ENCODE assay signal across 26 cellular contexts in genomic region chr18:8507881-8508280, GRCh38.
DNase-seq lines count a peak whose midpoint lies in the region; FAIRE-seq and TF ChIP-seq lines count a peak whose summit lies in the region.
"Had no signal": no experiment of that assay in that cellular context is flagged by ENCODE, and none has a peak within 500 bp of the region (broad histone marks: within the 10 kb centered on the region; RNA-seq: fewer than 3 reads in every experiment).

No MANE protein-coding gene starts in this region.

- H3K4me3 ChIP-seq in AG09309 (ENCODE audit: control insufficient read depth, low read depth, low read length) (no peak overlapping the region), GM23248 (no peak overlapping the region), astrocyte (ENCODE audit: insufficient read depth, low read depth, low read length) (no peak overlapping the region), fibroblast of the aortic adventitia (ENCODE audit: low read depth, low read length) (no peak overlapping the region)
- H3K4me3 ChIP-seq: GM23338, HAP-1 had no signal

- H3K27me3 ChIP-seq in GM23248 (replicated peaks; ENCODE audit: insufficient read depth) (peaks cover 20% of the 10 kb centered on the region), astrocyte (ENCODE audit: insufficient read depth, low read length) (peaks cover 3% of the 10 kb centered on the region)

- no peaks in the 10 kb centered on the region for H3K9me3 ChIP-seq in GM23248 (ENCODE audit: low read depth)
- no peaks in the 10 kb centered on the region for H3K9me3 ChIP-seq in astrocyte (ENCODE audit: insufficient read depth, low read depth, low read length)
- H3K9me3 ChIP-seq: HAP-1, SK-N-SH had no signal

- no peaks in the 10 kb centered on the region for H3K9me2 ChIP-seq in GM23248 (ENCODE audit: insufficient read depth)
- H3K9me2 ChIP-seq: SK-N-SH had no signal

- H3K79me2 ChIP-seq in GM23248 (ENCODE audit: insufficient read depth) (no peaks in the 10 kb centered on the region), astrocyte (ENCODE audit: insufficient read depth, low read length) (no peaks in the 10 kb centered on the region)

- no peaks in the 10 kb centered on the region for H3K9me3 Mint-ChIP-seq in astrocyte (ENCODE audit: unreplicated experiment)
- H3K9me3 Mint-ChIP-seq in mesothelial cell of epicardium: peaks cover 3% of the 10 kb centered on the region
- H3K9me3 Mint-ChIP-seq: GM23338 had no signal

- H3K36me3 ChIP-seq in GM23248 (ENCODE audit: low read depth): no peaks in the 10 kb centered on the region
- no peaks in the 10 kb centered on the region for H3K36me3 ChIP-seq in astrocyte (ENCODE audit: insufficient read depth, low read length)
- H3K36me3 ChIP-seq: HAP-1 had no signal

- no peaks in the 10 kb centered on the region for H3K4me1 Mint-ChIP-seq in astrocyte (ENCODE audit: low read depth, unreplicated experiment)
- H3K4me1 Mint-ChIP-seq in mesothelial cell of epicardium: peaks cover 6% of the 10 kb centered on the region
- H3K4me1 Mint-ChIP-seq: B cell; CD4-positive, CD25-positive, alpha-beta regulatory T cell; GM23338 had no signal

- 1% methylated on average over 4 of the region's 4 CpGs for WGBS in GM23248 (ENCODE audit: low coverage in 1 of 2, low lambda C conversion rate in 2 of 2, missing lambda C conversion rate in 2 of 2), 2 experiments

- H3K36me3 Mint-ChIP-seq in astrocyte (ENCODE audit: low read depth, unreplicated experiment) (no peaks in the 10 kb centered on the region), mesothelial cell of epicardium (no peaks in the 10 kb centered on the region)
- H3K36me3 Mint-ChIP-seq: CD4-positive, CD25-positive, alpha-beta regulatory T cell had no signal

- in situ Hi-C loops in GM23248 (cut with MboI): no loop called here

- no peaks in the 10 kb centered on the region for H4K20me1 ChIP-seq in GM23248 (ENCODE audit: insufficient read depth)
- no peaks in the 10 kb centered on the region for H4K20me1 ChIP-seq in astrocyte (ENCODE audit: insufficient read depth, low read length)

- DNase-seq in AG09309 (ENCODE audit: low read depth) (peak; percentile 21), GM23248 (peak; percentile 71), astrocyte (ENCODE audit: low read depth) (peak; percentile 16), fibroblast of the aortic adventitia (ENCODE audit: low read depth) (peak; percentile 79), NCI-H2107 (lab: John Stamatoyannopoulos, UW) (no peak), mesothelial cell of epicardium (ENCODE audit: low spot score in 2 of 2, unreplicated experiment in 2 of 2) (no peak), NOMO-1 treated with DMSO at 0.1 percent for 48 hours (lab: John Stamatoyannopoulos, UW; ENCODE audit: unreplicated experiment) (no peak), HT-29 (ENCODE audit: low spot score) (no peak)
- DNase-seq: CD4-positive, CD25-positive, alpha-beta regulatory T cell; DMS79; NCI-H1092 treated with DMSO at 0.1 percent for 48 hours; NCI-H1436 treated with DMSO at 0.1 percent for 48 hours; NCI-H1930; NCI-H226; NCI-H774; NK-92 treated with Interleukin-12 subunit alpha and Interleukin-12 subunit beta, amount 100 ng/mL, for 24 hours; SIG-M5 had no signal

- FAIRE-seq in astrocyte (lab: Jason Lieb, UNC): no peak
- FAIRE-seq: GM12892, HTR-8/SVneo had no signal

- H3K4me1 ChIP-seq in GM23248 (ENCODE audit: insufficient read depth) (no peaks in the 10 kb centered on the region), astrocyte (ENCODE audit: insufficient read depth, low read length) (no peaks in the 10 kb centered on the region)
- H3K4me1 ChIP-seq: HAP-1 had no signal

- H3K4me3 Mint-ChIP-seq in astrocyte (ENCODE audit: unreplicated experiment) (no peak overlapping the region), mesothelial cell of epicardium (no peak overlapping the region)
- H3K4me3 Mint-ChIP-seq: B cell; CD4-positive, CD25-positive, alpha-beta regulatory T cell; GM23338 had no signal

- H3F3A ChIP-seq in GM23248 (ENCODE audit: insufficient read depth): peaks cover 11% of the 10 kb centered on the region; the same call in 1 of the 2 replicates

- H2AFZ ChIP-seq in GM23248 (no peak overlapping the region), astrocyte (ENCODE audit: low read depth, low read length) (no peak overlapping the region)
- H2AFZ ChIP-seq: GM23338 had no signal

- peaks cover 18% of the 10 kb centered on the region for H3K27me3 Mint-ChIP-seq in astrocyte (ENCODE audit: low read depth, unreplicated experiment)
- peaks cover 12% of the 10 kb centered on the region for H3K27me3 Mint-ChIP-seq in mesothelial cell of epicardium (ENCODE audit: low read depth)

- H3K4me2 ChIP-seq in GM23248 (ENCODE audit: unreplicated experiment): no peak overlapping the region
- H3K4me2 ChIP-seq in astrocyte (ENCODE audit: low read length): no peak overlapping the region
- H3K4me2 ChIP-seq: GM23338, KMS-11, SK-N-SH had no signal

- TF ChIP-seq CTCF in AG09309 (IDR thresholded peaks at IDR 0.05; ENCODE audit: control insufficient read depth, insufficient read depth, low read depth, low read length, missing control alignments) (no peak), astrocyte (IDR thresholded peaks at IDR 0.05; ENCODE audit: insufficient read depth, low read depth, low read length) (no peak), fibroblast of the aortic adventitia (IDR thresholded peaks at IDR 0.05; ENCODE audit: insufficient read depth, low read length) (no peak), mesothelial cell of epicardium (IDR thresholded peaks at IDR 0.05; ENCODE audit: unreplicated experiment) (no peak)

- H3K27ac Mint-ChIP-seq in astrocyte (ENCODE audit: unreplicated experiment) (no peak overlapping the region), mesothelial cell of epicardium (no peak overlapping the region)
- H3K27ac Mint-ChIP-seq: B cell; CD4-positive, CD25-positive, alpha-beta regulatory T cell; GM23338 had no signal

- H3K9ac ChIP-seq in GM23248: no peak overlapping the region
- H3K9ac ChIP-seq in astrocyte (ENCODE audit: low read length): no peak overlapping the region
- H3K9ac ChIP-seq: KMS-11, SK-N-SH had no signal

- no peak overlapping the region for H3K27ac ChIP-seq in GM23248
- no peak overlapping the region for H3K27ac ChIP-seq in astrocyte (ENCODE audit: low read depth, low read length)
- H3K27ac ChIP-seq: 22Rv1, HL-60, KMS-11 had no signal

Comparison
In these comparisons a context has a peak if more than half of its experiments do, and no peak if none do; other contexts are left out.
1. DNase-seq: peak in AG09309 (single experiment), GM23248 (single experiment), astrocyte (single experiment) and fibroblast of the aortic adventitia (single experiment); none in NCI-H2107 (single experiment), mesothelial cell of epicardium (0 of 2), NOMO-1 treated with DMSO at 0.1 percent for 48 hours (single experiment) and HT-29 (single experiment).